7 cellular contexts compared by ENCODE assay signal in the genomic region with DNA sequence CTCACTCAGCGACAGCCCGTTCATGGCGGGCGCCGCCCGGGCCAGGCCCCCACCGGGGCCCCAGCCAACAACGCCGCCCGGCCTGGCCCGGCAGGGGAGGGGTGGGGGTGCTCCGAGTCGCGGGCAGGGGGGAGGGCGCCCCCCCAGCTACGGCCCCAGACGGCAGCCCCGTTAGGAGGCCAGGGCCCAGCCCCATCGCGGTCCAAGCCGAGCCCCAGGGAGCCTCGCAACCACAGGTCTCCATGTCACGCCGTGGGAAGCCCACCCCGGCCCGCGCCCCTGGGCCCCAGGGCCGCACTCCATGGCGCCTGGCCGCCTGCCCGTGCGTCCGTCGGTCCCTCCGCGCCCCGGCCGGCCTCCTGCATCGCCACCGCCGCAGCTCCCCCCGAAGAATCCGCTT. TPM values are rescaled to one million over a fixed set of nuclear protein-coding genes. Genes with fewer than 3 reads are reported as not detected.
DNase-seq lines count a peak whose midpoint lies in the region; ATAC-seq, FAIRE-seq and TF ChIP-seq lines count a peak whose summit lies in the region.
"Not testable (repeated sequence)": the region's sequence is repeated elsewhere in the genome, so short reads cannot be mapped to it uniquely, and the experiment has no call there.
"Had no signal": no experiment of that assay in that cellular context is flagged by ENCODE, and none has a peak within 500 bp of the region (broad histone marks: within the 10 kb centered on the region; RNA-seq: fewer than 3 reads in every experiment).

No MANE protein-coding gene starts in this region.

- POLR2A ChIA-PET in K562 (lab: Yijun Ruan, JAX) = not testable (repeated sequence)

- H4K91ac ChIP-seq in trophoblast cell (ENCODE audit: low read depth, low read length) = not testable (repeated sequence)

- peak; percentile 36 for DNase-seq in D341Med (ENCODE audit: low spot score)
- not testable (repeated sequence) for DNase-seq in K562 (ENCODE audit: extremely low read depth in 1 of 4, low spot score in 3 of 4); trophoblast cell; testis

- H3K79me2 ChIP-seq in Loucy (ENCODE audit: insufficient read depth, low read length) (peaks cover 100% of the 10 kb centered on the region), K562 (ENCODE audit: control insufficient read depth, insufficient read depth, low read length) (peaks cover 92% of the 10 kb centered on the region), trophoblast cell (ENCODE audit: control insufficient read depth, insufficient read depth, low read length, poor library complexity) (peaks cover 15% of the 10 kb centered on the region)

- not testable (repeated sequence) for H3K23ac ChIP-seq in trophoblast cell (ENCODE audit: low read length)

- intact Hi-C loops in K562 (cut with micrococcal nuclease); testis (cut with DNase I; ENCODE audit: low total_unique reads): not testable (repeated sequence)

- not testable (repeated sequence) for BruUV-seq in K562 (replicated peaks; lab: Mats Ljungman, UMichigan)

- not testable (repeated sequence) for H3F3A ChIP-seq in Loucy (ENCODE audit: low read depth)

- H4K8ac ChIP-seq in trophoblast cell (ENCODE audit: low read depth, low read length) = not testable (repeated sequence)

- not testable (repeated sequence) for H3K9me1 ChIP-seq in K562 (ENCODE audit: control insufficient read depth, insufficient read depth, low read length)

- in situ Hi-C loops in K562 (cut with MboI) = not testable (repeated sequence)

- peak overlapping the region; percentile 10 for H3K4ac ChIP-seq in trophoblast cell (ENCODE audit: low read depth, low read length)

- not testable (repeated sequence) for H3K9me3 ChIP-seq in Loucy (ENCODE audit: insufficient read depth, low read depth, low read length); K562 (replicated peaks; ENCODE audit: control insufficient read depth, insufficient read depth, low read depth, low read length); trophoblast cell (ENCODE audit: insufficient read depth, low read depth, low read length); testis

- not testable (repeated sequence) for H3K9me2 ChIP-seq in Loucy (replicated peaks; ENCODE audit: low read depth, low read length)

- WGBS in K562 (ENCODE audit: insufficient coverage, low coverage, missing lambda C conversion rate) = 99% methylated on average over 23 of the region's 43 CpGs
- no CpG with 5 or more reads among the region's 43 CpGs for WGBS in trophoblast cell (ENCODE audit: extremely low coverage, insufficient coverage, insufficient read length)
- 70 to 84% methylated on average over 39 to 41 of the region's 43 CpGs for WGBS in testis, 2 donors

- H3K36me3 ChIP-seq in Loucy (ENCODE audit: insufficient read depth, low read length) (peaks cover 16% of the 10 kb centered on the region; the same call in 1 of the 2 replicates), K562 (ENCODE audit: control insufficient read depth, insufficient read depth, low read length) (peaks cover 39% of the 10 kb centered on the region)
- not testable (repeated sequence) for H3K36me3 ChIP-seq in trophoblast cell (ENCODE audit: control insufficient read depth in 1 of 2, insufficient read depth in 2 of 2, low read length in 2 of 2); testis (ENCODE audit: low read depth, missing control alignments)

- H3K79me1 ChIP-seq in trophoblast cell (ENCODE audit: low read length) = not testable (repeated sequence)

- not testable (repeated sequence) for FAIRE-seq in K562 (lab: Jason Lieb, UNC)

- H3K9ac ChIP-seq in Loucy (ENCODE audit: low read depth, low read length, poor library complexity, severe bottlenecking); K562 (ENCODE audit: insufficient read depth in 1 of 2, low read depth in 2 of 2, low read length in 2 of 2); trophoblast cell (ENCODE audit: low read length): not testable (repeated sequence)

- H3K4me3 ChIP-seq in Loucy (ENCODE audit: low read length, poor library complexity, severe bottlenecking) (peak overlapping the region; percentile 17), testis (peak overlapping the region; percentile 26 to 43)
- H3K4me3 ChIP-seq in K562; trophoblast cell (ENCODE audit: low read depth, low read length): not testable (repeated sequence)

- not testable (repeated sequence) for TF ChIP-seq POLR2A in K562 (conservative IDR thresholded peaks at IDR 0.05); testis (IDR thresholded peaks at IDR 0.05)

- H2AK5ac ChIP-seq in trophoblast cell (ENCODE audit: low read length) = not testable (repeated sequence)

- H4K20me1 ChIP-seq in Loucy (ENCODE audit: insufficient read depth, low read length, poor library complexity, severe bottlenecking) = peaks cover 30% of the 10 kb centered on the region
- H4K20me1 ChIP-seq in K562 (replicated peaks; ENCODE audit: control insufficient read depth, insufficient read depth, low read length) = not testable (repeated sequence)

- not testable (repeated sequence) for H3K27ac ChIP-seq in K562 (ENCODE audit: extremely low read depth, low read depth, low read length); trophoblast cell (ENCODE audit: low read depth, low read length); testis

- H2BK12ac ChIP-seq in trophoblast cell (ENCODE audit: low read length) = not testable (repeated sequence)

- not testable (repeated sequence) for H2AFZ ChIP-seq in Loucy (ENCODE audit: low read length); K562 (ENCODE audit: low read depth, low read length); trophoblast cell (ENCODE audit: insufficient read depth, low read length, poor library complexity)

- not testable (repeated sequence) for H2BK120ac ChIP-seq in trophoblast cell (ENCODE audit: insufficient read depth, low read length, poor library complexity)

- not testable (repeated sequence) for H3K14ac ChIP-seq in trophoblast cell (ENCODE audit: low read length)

- not testable (repeated sequence) for H3K27me3 ChIP-seq in Loucy (ENCODE audit: insufficient read depth, low read length, poor library complexity, severe bottlenecking); K562 (ENCODE audit: control insufficient read depth in 2 of 2, insufficient read depth in 2 of 2, low read length in 2 of 2); trophoblast cell (ENCODE audit: insufficient read depth, low read length); testis

- not testable (repeated sequence) for TF ChIP-seq CTCF in Loucy (conservative IDR thresholded peaks at IDR 0.05; ENCODE audit: low read length); K562 (IDR thresholded peaks at IDR 0.05 in 2 of 3, conservative IDR thresholded peaks at IDR 0.05 in 1 of 3; ENCODE audit: insufficient read depth in 2 of 3, low read depth in 1 of 3, low read length in 3 of 3); testis (IDR thresholded peaks at IDR 0.05)

- not testable (repeated sequence) for H2BK5ac ChIP-seq in trophoblast cell (ENCODE audit: low read depth, low read length, poor library complexity)

- not testable (repeated sequence) for TF ChIP-seq RAD21 in K562 (CRISPR knock-in tag; conservative IDR thresholded peaks at IDR 0.05 in 1 of 2, IDR thresholded peaks at IDR 0.05 in 1 of 2)

- peak overlapping the region; percentile 11 for H3K4me2 ChIP-seq in Loucy (ENCODE audit: low read depth, low read length, poor library complexity, severe bottlenecking)
- H3K4me2 ChIP-seq in K562 (ENCODE audit: insufficient read depth, low read length); trophoblast cell (ENCODE audit: low read length): not testable (repeated sequence)

- peaks cover 39% of the 10 kb centered on the region for H3K4me1 ChIP-seq in Loucy (ENCODE audit: insufficient read depth, low read length, poor library complexity, severe bottlenecking)
- not testable (repeated sequence) for H3K4me1 ChIP-seq in K562 (replicated peaks in 1 of 2; ENCODE audit: control insufficient read depth in 2 of 2, insufficient read depth in 2 of 2, low read length in 2 of 2); trophoblast cell (ENCODE audit: control insufficient read depth in 1 of 2, insufficient read depth in 2 of 2, low read length in 2 of 2); testis

- TF ChIP-seq EP300 in K562 (IDR thresholded peaks at IDR 0.05; ENCODE audit: low read length) = not testable (repeated sequence)

- H4K12ac ChIP-seq in trophoblast cell (ENCODE audit: low read depth, low read length) = not testable (repeated sequence)

- CTCF ChIA-PET in K562 (lab: Yijun Ruan, JAX; ENCODE audit: low intra/inter-chr PET ratio) = not testable (repeated sequence)

- H3K18ac ChIP-seq in trophoblast cell (ENCODE audit: low read length) = not testable (repeated sequence)

- not testable (repeated sequence) for ATAC-seq in K562

RNA-seq across cellular contexts. Expression of gene CENPF, which starts 5.8 kb away (rescaled TPM):
- total RNA-seq in K562 (2011; cell fraction: chromatin; rRNA removed; ENCODE audit: low replicate concordance) = 21.7 and 130 TPM in 2 replicates
- total RNA-seq in K562 (2011; cell fraction: nucleolus; rRNA removed) = 11.8 and 20.9 TPM in 2 replicates
- total RNA-seq in K562 (2011; cell fraction: nucleoplasm; rRNA removed) = 40.8 and 50.3 TPM in 2 replicates
- 76.9 and 91.6 TPM in 2 replicates for total RNA-seq in K562 (2014; rRNA removed)
- total RNA-seq in K562 (2014; rRNA removed; fragmentation: Illumina TruSeq; extraction: Trizol) = 180 and 214 TPM in 2 replicates
- 142 and 153 TPM in 2 replicates for total RNA-seq in K562 (2015; rRNA removed; fragmentation: Illumina TruSeq; extraction: Trizol)
- total RNA-seq in K562 (2021) = 98.2 and 102 TPM in 2 replicates
- polyA plus RNA-seq in K562 (2011; rRNA removed) = 46.4 and 64.5 TPM in 2 replicates
- 8.8 and 16.0 TPM in 2 replicates for polyA plus RNA-seq in K562 (2011; cell fraction: cytosol; rRNA removed)
- 52.2 and 53.8 TPM in 2 replicates for polyA plus RNA-seq in K562 (2011; cell fraction: nucleus; rRNA removed)
- polyA plus RNA-seq in K562 (2012) = 48.5 and 70.8 TPM in 2 replicates
- polyA plus RNA-seq in K562 (2014; fragmentation: Illumina TruSeq; extraction: Trizol) = 118 TPM in 2 replicates
- 10 to 100 TPM; 50.6 to 92.6 TPM for polyA plus RNA-seq in K562 (2014; fragmentation: Nextera tagmentation; extraction: Ambion mirVana)
- 54.1 and 98.3 TPM in 2 replicates for polyA plus RNA-seq in K562 (2014; rRNA removed)
- polyA minus RNA-seq in K562 (2011; rRNA and poly(A)+ RNA removed) = 99.3 and 119 TPM in 2 replicates
- polyA minus RNA-seq in K562 (2011; cell fraction: cytosol; rRNA and poly(A)+ RNA removed) = 46.6 and 50.8 TPM in 2 replicates
- 35.7 and 70.4 TPM in 2 replicates for polyA minus RNA-seq in K562 (2011; cell fraction: nucleus; rRNA and poly(A)+ RNA removed)
- 38.9 and 49.2 TPM in 2 replicates for polyA plus RNA-seq in trophoblast cell (2013)
- 10 to 100 TPM; 28.1 to 30.7 TPM for total RNA-seq in testis
- polyA plus RNA-seq in testis (ENCODE audit: insufficient read depth, low read depth, low replicate concordance) = 7.7 TPM

RNA-seq across cellular contexts. Expression of gene PTPN14, which starts 57.4 kb away (rescaled TPM):
- total RNA-seq in K562 (2011; cell fraction: chromatin; rRNA removed; ENCODE audit: low replicate concordance) = not detected in 2 replicates
- total RNA-seq in K562 (2011; cell fraction: nucleolus; rRNA removed) = not detected in 2 replicates
- 0.08 TPM in 1 of 2 replicates, not detected in the other for total RNA-seq in K562 (2011; cell fraction: nucleoplasm; rRNA removed)
- total RNA-seq in K562 (2014; rRNA removed) = not detected in 2 replicates
- total RNA-seq in K562 (2014; rRNA removed; fragmentation: Illumina TruSeq; extraction: Trizol) = not detected in 2 replicates
- not detected in 2 replicates for total RNA-seq in K562 (2015; rRNA removed; fragmentation: Illumina TruSeq; extraction: Trizol)
- total RNA-seq in K562 (2021) = 0.29 TPM in 2 replicates
- 0.03 TPM in 1 of 2 replicates, not detected in the other for polyA plus RNA-seq in K562 (2011; rRNA removed)
- under 0.01 and 0.03 TPM in 2 replicates for polyA plus RNA-seq in K562 (2011; cell fraction: cytosol; rRNA removed)
- polyA plus RNA-seq in K562 (2011; cell fraction: nucleus; rRNA removed) = 0.03 TPM in 1 of 2 replicates, not detected in the other
- polyA plus RNA-seq in K562 (2012) = 0.04 and 0.11 TPM in 2 replicates
- not detected in 2 replicates for polyA plus RNA-seq in K562 (2014; fragmentation: Illumina TruSeq; extraction: Trizol)
- under 1 TPM in 1 of 2 experiments, not detected in 1; 0.01 TPM for polyA plus RNA-seq in K562 (2014; fragmentation: Nextera tagmentation; extraction: Ambion mirVana)
- 0.04 TPM in 1 of 2 replicates, not detected in the other for polyA plus RNA-seq in K562 (2014; rRNA removed)
- under 0.01 and 0.03 TPM in 2 replicates for polyA minus RNA-seq in K562 (2011; rRNA and poly(A)+ RNA removed)
- not detected in 2 replicates for polyA minus RNA-seq in K562 (2011; cell fraction: cytosol; rRNA and poly(A)+ RNA removed)
- not detected in 2 replicates for polyA minus RNA-seq in K562 (2011; cell fraction: nucleus; rRNA and poly(A)+ RNA removed)
- 40.3 and 40.4 TPM in 2 replicates for polyA plus RNA-seq in trophoblast cell (2013)
- total RNA-seq in testis = 10 to 100 TPM; 42.2 to 59.2 TPM
- 14.8 TPM for polyA plus RNA-seq in testis (ENCODE audit: insufficient read depth, low read depth, low replicate concordance)
- total RNA-seq: B cell; CD8-positive, alpha-beta T cell had no signal

Comparison
In these comparisons a context has a peak if more than half of its experiments do, and no peak if none do; other contexts are left out.
1. RNA of gene PTPN14, which starts 57.4 kb away (total RNA-seq): 42.2 to 59.2 TPM in testis; 0.08 to 0.29 TPM in K562; every median in the first group is over 10 times any median in the second.